In the genomic region with DNA sequence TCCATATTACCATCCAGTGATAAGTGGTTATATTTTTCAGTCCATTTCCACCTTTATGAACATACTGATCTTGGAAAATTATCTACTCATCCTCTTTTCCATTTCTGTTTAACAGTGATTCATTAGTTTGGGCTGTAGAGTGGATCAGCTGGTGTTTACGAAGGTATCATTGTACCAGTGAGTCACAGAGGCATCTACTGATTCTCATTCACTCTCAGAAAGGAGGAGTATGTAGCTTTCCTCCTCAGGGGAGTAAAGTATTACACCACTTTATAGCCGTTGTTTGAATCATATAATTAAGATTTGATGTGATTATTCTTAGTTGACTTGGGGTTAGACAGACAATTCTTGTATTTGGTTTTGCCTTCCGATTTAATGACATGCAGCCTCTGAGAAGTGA, we compare ENCODE assay signal across 11 cellular contexts.
DNase-seq lines count a peak whose midpoint lies in the region; ATAC-seq, FAIRE-seq and TF ChIP-seq lines count a peak whose summit lies in the region.
"Had no signal": no experiment of that assay in that cellular context is flagged by ENCODE, and none has a peak within 500 bp of the region (broad histone marks: within the 10 kb centered on the region; RNA-seq: fewer than 3 reads in every experiment).

No MANE protein-coding gene starts in this region.

- H3K79me2 ChIP-seq in GM12878 (ENCODE audit: control insufficient read depth, insufficient read depth, low read length), result peaks cover 3% of the 10 kb centered on the region
- H3K79me2 ChIP-seq in mesendoderm (ENCODE audit: control insufficient read depth, insufficient read depth, low read length), result peaks cover 23% of the 10 kb centered on the region

- TF ChIP-seq CTCF in AG09319 (IDR thresholded peaks at IDR 0.05; ENCODE audit: low read depth, low read length) (no peak), GM12878 (IDR thresholded peaks at IDR 0.05 in 2 of 3, conservative IDR thresholded peaks at IDR 0.05 in 1 of 3; ENCODE audit: control insufficient read depth in 2 of 3, extremely low read depth in 1 of 3, insufficient read depth in 1 of 3, low read depth in 3 of 3, low read length in 3 of 3) (no peak), type B pancreatic cell (conservative IDR thresholded peaks at IDR 0.05) (no peak)

- SMC1A ChIA-PET in GM12878 (lab: Charles Lee; ENCODE audit: uncharacterized antibody, unreplicated experiment), result interaction anchor here (0.9 to 1.8 kb wide), 7 partner anchors 10 to 76 kb away, joined by 4 to 11 read pairs (median 5); no protein-coding TSS in a partner anchor

- H3K9me3 ChIP-seq in GM12878 (replicated peaks; ENCODE audit: control insufficient read depth, insufficient read depth, low read length), result no peaks in the 10 kb centered on the region

- H3K18ac ChIP-seq in mesendoderm (ENCODE audit: low read length), result no peak overlapping the region

- H4K8ac ChIP-seq in mesendoderm (ENCODE audit: low read depth, low read length), result no peak overlapping the region

- H3K4ac ChIP-seq in mesendoderm (ENCODE audit: low read depth, low read length), result no peak overlapping the region

- H2BK120ac ChIP-seq in mesendoderm (ENCODE audit: low read depth, low read length), result no peak overlapping the region

- DNase-seq in AG09319 (ENCODE audit: extremely low read depth, low read depth) (peak; percentile 10), HS-5 (ENCODE audit: low read depth) (peak; percentile 62), GM12878 (ENCODE audit: low read depth, low spot score) (no peak), left colon (no peak), type B pancreatic cell (ENCODE audit: extremely low spot score, unreplicated experiment) (no peak), mesendoderm (no peak), Ammon's horn (ENCODE audit: low spot score) (no peak)
- DNase-seq: activated CD4-positive, alpha-beta T cell treated with anti-CD3 and anti-CD28 coated beads for 1 hour; activated naive CD4-positive, alpha-beta T cell treated with anti-CD3 and anti-CD28 coated beads, Interleukin-2, amount 10 ng/mL, durations not matched to agents 7 days and 5 days had no signal

- H2BK15ac ChIP-seq in mesendoderm (replicated peaks; ENCODE audit: low read depth), result no peak overlapping the region

- no peak overlapping the region for H3K27ac Mint-ChIP-seq in type B pancreatic cell
- H3K27ac Mint-ChIP-seq: activated naive CD4-positive, alpha-beta T cell treated with anti-CD3 and anti-CD28 coated beads, Interleukin-2, amount 10 ng/mL, durations not matched to agents 7 days and 5 days had no signal

- ATAC-seq in GM12878, result no peak
- peak; percentile 84 for ATAC-seq in left colon
- ATAC-seq in GM18858 (IDR thresholded peaks at IDR 0.05; ENCODE audit: unreplicated experiment), result no peak

- no peak for FAIRE-seq in GM12878 (lab: Jason Lieb, UNC)

- no peak for TF ChIP-seq POLR2A in GM12878 (IDR thresholded peaks at IDR 0.05; ENCODE audit: low read depth, low read length)

- 98% methylated on average over 3 of the region's 3 CpGs for WGBS in GM12878 (ENCODE audit: insufficient coverage, insufficient replicate concordance, low lambda C conversion rate, missing lambda C conversion rate)
- WGBS in mesendoderm (ENCODE audit: extremely low coverage, insufficient coverage, low lambda C conversion rate), result no CpG with 5 or more reads among the region's 3 CpGs

- in situ Hi-C loops in GM12878 (cut with MboI), result no loop called here

- no peak overlapping the region for H2AFZ ChIP-seq in GM12878 (ENCODE audit: control insufficient read depth, low read depth, low read length)

- H3K4me3 ChIP-seq in GM12878, result no peak overlapping the region
- H3K4me3 ChIP-seq in mesendoderm (ENCODE audit: low read length), result no peak overlapping the region
- H3K4me3 ChIP-seq: skin epidermis had no signal

- H3K9ac ChIP-seq in GM12878 (ENCODE audit: control insufficient read depth, insufficient read depth, low read length) (no peak overlapping the region), mesendoderm (ENCODE audit: low read length) (no peak overlapping the region)

- no peaks in the 10 kb centered on the region for H3K9me3 Mint-ChIP-seq in type B pancreatic cell
- H3K9me3 Mint-ChIP-seq: activated naive CD4-positive, alpha-beta T cell treated with anti-CD3 and anti-CD28 coated beads, Interleukin-2, amount 10 ng/mL, durations not matched to agents 7 days and 5 days had no signal

- intact Hi-C loops in GM12878 (cut with micrococcal nuclease; ENCODE audit: unreplicated experiment), result no loop called here
- intact Hi-C loops in left colon (cut with DNase I, micrococcal nuclease), result no loop called here

- no peaks in the 10 kb centered on the region for H3K27me3 ChIP-seq in GM12878 (replicated peaks in 1 of 2; ENCODE audit: control insufficient read depth in 2 of 2, insufficient read depth in 2 of 2, low read length in 1 of 2)
- no peaks in the 10 kb centered on the region for H3K27me3 ChIP-seq in mesendoderm (ENCODE audit: insufficient read depth, low read length, poor library complexity)

- CTCF ChIA-PET in GM12878 (lab: Yijun Ruan, JAX), result interaction anchor here (0.9 to 2.1 kb wide), 5 partner anchors 14 to 219 kb away, joined by 3 to 9 read pairs (median 8); no protein-coding TSS in a partner anchor

- TF ChIP-seq EP300 in GM12878 (IDR thresholded peaks at IDR 0.05; ENCODE audit: borderline replicate concordance in 1 of 2, control insufficient read depth in 1 of 2, low read depth in 2 of 2, low read length in 2 of 2), result no peak

- H3K4me3 Mint-ChIP-seq in type B pancreatic cell, result no peak overlapping the region
- H3K4me3 Mint-ChIP-seq: activated naive CD4-positive, alpha-beta T cell treated with anti-CD3 and anti-CD28 coated beads, Interleukin-2, amount 10 ng/mL, durations not matched to agents 7 days and 5 days had no signal

- H3K36me3 Mint-ChIP-seq in type B pancreatic cell, result peaks cover 7% of the 10 kb centered on the region

- RAD21 ChIA-PET in GM12878 (lab: Charles Lee; ENCODE audit: unreplicated experiment), result interaction anchor here (0.7 to 1.4 kb wide), 2 partner anchors 8 to 10 kb away, joined by 3 read pairs; no protein-coding TSS in a partner anchor

- H3K4me1 Mint-ChIP-seq in type B pancreatic cell (ENCODE audit: unreplicated experiment), result peaks cover 3% of the 10 kb centered on the region

- no TSS peak for BruUV-seq in GM12878 (replicated peaks; lab: Mats Ljungman, UMichigan)

- H3K56ac ChIP-seq in mesendoderm (ENCODE audit: low read length), result no peak overlapping the region

- H2AK5ac ChIP-seq in mesendoderm (ENCODE audit: low read length), result no peak overlapping the region

- no peaks in the 10 kb centered on the region for H3K36me3 ChIP-seq in GM12878 (ENCODE audit: control insufficient read depth in 2 of 2, insufficient read depth in 2 of 2, low read length in 1 of 2)
- no peaks in the 10 kb centered on the region for H3K36me3 ChIP-seq in mesendoderm (ENCODE audit: control insufficient read depth, insufficient read depth, low read length)

- no peak for TF ChIP-seq RAD21 in GM12878 (IDR thresholded peaks at IDR 0.05; ENCODE audit: insufficient read depth, low read depth, low read length)

- peaks cover 4% of the 10 kb centered on the region for H3K79me1 ChIP-seq in mesendoderm (ENCODE audit: low read length)

- H3K27me3 Mint-ChIP-seq in type B pancreatic cell, result no peaks in the 10 kb centered on the region
- H3K27me3 Mint-ChIP-seq: activated naive CD4-positive, alpha-beta T cell treated with anti-CD3 and anti-CD28 coated beads, Interleukin-2, amount 10 ng/mL, durations not matched to agents 7 days and 5 days had no signal

- peaks cover 30% of the 10 kb centered on the region for H3K4me1 ChIP-seq in GM12878 (ENCODE audit: control insufficient read depth, insufficient read depth, low read length)
- peaks cover 5% of the 10 kb centered on the region for H3K4me1 ChIP-seq in mesendoderm (ENCODE audit: control insufficient read depth, low read depth, low read length)

- no peaks in the 10 kb centered on the region; the same call in 1 of the 2 replicates for H4K20me1 ChIP-seq in GM12878 (ENCODE audit: control insufficient read depth, insufficient read depth)

- H3K4me2 ChIP-seq in GM12878 (ENCODE audit: control insufficient read depth, insufficient read depth) (peak overlapping the region; percentile 50; the same call in 1 of the 2 replicates), mesendoderm (ENCODE audit: low read length) (no peak overlapping the region)

- H3K27ac ChIP-seq in GM12878 (ENCODE audit: control insufficient read depth, insufficient read depth), result no peak overlapping the region
- H3K27ac ChIP-seq in mesendoderm (ENCODE audit: low read depth, low read length), result no peak overlapping the region
- H3K27ac ChIP-seq: skin epidermis had no signal

- no peak overlapping the region for H4K5ac ChIP-seq in mesendoderm (ENCODE audit: low read length)

- POLR2A ChIA-PET in GM12878 (lab: Charles Lee), result no interaction called here

- no peak overlapping the region for H2BK5ac ChIP-seq in mesendoderm (ENCODE audit: low read length)

- H3K23ac ChIP-seq in mesendoderm (ENCODE audit: low read length), result no peak overlapping the region

TF ChIP-seq in GM12878, 131 proteins besides CTCF, POLR2A, EP300 and RAD21:
- TF ChIP-seq SP1 (IDR thresholded peaks at IDR 0.05; ENCODE audit: low read depth, low read length) (no peak), FOXM1 (IDR thresholded peaks at IDR 0.05; ENCODE audit: low read depth, low read length) (no peak)
- TF ChIP-seq, protein P1, sequence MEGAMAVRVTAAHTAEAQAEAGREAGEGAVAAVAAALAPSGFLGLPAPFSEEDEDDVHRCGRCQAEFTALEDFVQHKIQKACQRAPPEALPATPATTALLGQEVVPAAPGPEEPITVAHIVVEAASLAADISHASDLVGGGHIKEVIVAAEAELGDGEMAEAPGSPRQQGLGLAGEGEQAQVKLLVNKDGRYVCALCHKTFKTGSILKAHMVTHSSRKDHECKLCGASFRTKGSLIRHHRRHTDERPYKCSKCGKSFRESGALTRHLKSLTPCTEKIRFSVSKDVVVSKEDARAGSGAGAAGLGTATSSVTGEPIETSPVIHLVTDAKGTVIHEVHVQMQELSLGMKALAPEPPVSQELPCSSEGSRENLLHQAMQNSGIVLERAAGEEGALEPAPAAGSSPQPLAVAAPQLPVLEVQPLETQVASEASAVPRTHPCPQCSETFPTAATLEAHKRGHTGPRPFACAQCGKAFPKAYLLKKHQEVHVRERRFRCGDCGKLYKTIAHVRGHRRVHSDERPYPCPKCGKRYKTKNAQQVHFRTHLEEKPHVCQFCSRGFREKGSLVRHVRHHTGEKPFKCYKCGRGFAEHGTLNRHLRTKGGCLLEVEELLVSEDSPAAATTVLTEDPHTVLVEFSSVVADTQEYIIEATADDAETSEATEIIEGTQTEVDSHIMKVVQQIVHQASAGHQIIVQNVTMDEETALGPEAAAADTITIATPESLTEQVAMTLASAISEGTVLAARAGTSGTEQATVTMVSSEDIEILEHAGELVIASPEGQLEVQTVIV (IDR thresholded peaks at IDR 0.05; ENCODE audit: borderline replicate concordance, partially characterized antibody), result no peak
- TF ChIP-seq, protein P2, sequence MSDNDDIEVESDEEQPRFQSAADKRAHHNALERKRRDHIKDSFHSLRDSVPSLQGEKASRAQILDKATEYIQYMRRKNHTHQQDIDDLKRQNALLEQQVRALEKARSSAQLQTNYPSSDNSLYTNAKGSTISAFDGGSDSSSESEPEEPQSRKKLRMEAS (IDR thresholded peaks at IDR 0.05; ENCODE audit: low read depth, low read length), result no peak

Comparison
In these comparisons a context has a peak if more than half of its experiments do, and no peak if none do; other contexts are left out.
1. DNase-seq: peak in AG09319 (single experiment) and HS-5 (single experiment); none in GM12878 (single experiment), left colon (0 of 2), type B pancreatic cell (single experiment), mesendoderm (single experiment) and Ammon's horn (single experiment).